In genomic region chr10:11337516-11337915, GRCh38 we compare ENCODE assay signal across 10 cellular contexts.
A peak's percentile ranks its signal among the peaks of the same experiment; 100 is the strongest.
DNase-seq lines count a peak whose midpoint lies in the region; ATAC-seq lines count a peak whose summit lies in the region.
"Had no signal": no experiment of that assay in that cellular context is flagged by ENCODE, and none has a peak within 500 bp of the region (broad histone marks: within the 10 kb centered on the region; RNA-seq: fewer than 3 reads in every experiment).

No MANE protein-coding gene starts in this region.

- H3K27me3 Mint-ChIP-seq in T-cell, result no peaks in the 10 kb centered on the region

- CTCF ChIA-PET in T-cell (lab: Charles Lee), result no interaction called here

- peaks cover 24 to 48% (median 30%) of the 10 kb centered on the region in 3 donors for H3K4me1 Mint-ChIP-seq in T-cell

- H3K9me3 Mint-ChIP-seq in T-cell, result no peaks in the 10 kb centered on the region
- H3K9me3 Mint-ChIP-seq: activated T-helper 2 cell treated with anti-CD3 and anti-CD28 coated beads, Interferon-gamma antibody, Interleukin-2, Interleukin-4, amounts not matched to agents 10 μg/mL and 5 μg/mL and 100 μg/mL, durations not matched to agents 14 hours and 24 hours and 36 hours had no signal

- POLR2A ChIA-PET in T-cell (lab: Charles Lee), result interaction anchor here (0.9 to 1.1 kb wide), 2 partner anchors 10 to 302 kb away, joined by 3 to 5 read pairs; no protein-coding TSS in a partner anchor

- H3K4me3 Mint-ChIP-seq in T-cell, result peak overlapping the region in 1 of 3 donors; percentile 40

- peak overlapping the region; percentile 10 to 76 for H3K27ac Mint-ChIP-seq in T-cell
- H3K27ac Mint-ChIP-seq: activated T-helper 2 cell treated with anti-CD3 and anti-CD28 coated beads, Interferon-gamma antibody, Interleukin-2, Interleukin-4, amounts not matched to agents 10 μg/mL and 5 μg/mL and 100 μg/mL, durations not matched to agents 14 hours and 24 hours and 36 hours had no signal

- DNase-seq in activated T-cell treated with anti-CD3 and anti-CD28 coated beads for 24 hours (ENCODE audit: low read depth) (peak; percentile 8), activated T-cell treated with anti-CD3 and anti-CD28 coated beads for 4 hours (no peak), T-cell (peak in 11 of 34 experiments; percentile 7 to 38 (median 19)), NCI-H526 (lab: John Stamatoyannopoulos, UW) (no peak)
- DNase-seq in stimulated activated naive CD8-positive, alpha-beta T cell treated with anti-CD3 and anti-CD28 coated beads, Interleukin-15, Interleukin-2, amounts not matched to agents 100 U/mL and 50 U/mL, for 24 hours, result peak; percentile 29
- DNase-seq in stimulated activated naive CD4-positive, alpha-beta T cell treated with Interleukin-2 at 50 U/mL for 16 hours (lab: John Stamatoyannopoulos, UW), result no peak

- peak; percentile 41 to 66 (median 54) for ATAC-seq in T-cell (replicated peaks in 1 of 4)
- peak; percentile 21 for ATAC-seq in esophagus mucosa
- ATAC-seq in stimulated activated naive CD8-positive, alpha-beta T cell treated with anti-CD3 and anti-CD28 coated beads, Interleukin-15, Interleukin-2, amounts not matched to agents 100 U/mL and 50 U/mL, for 24 hours, result peak; percentile 79
- ATAC-seq in GM18867 (IDR thresholded peaks at IDR 0.05; ENCODE audit: unreplicated experiment), result no peak
- ATAC-seq: gastroesophageal sphincter had no signal

- peaks cover 20% of the 10 kb centered on the region for H3K36me3 Mint-ChIP-seq in T-cell

Comparison
In these comparisons a context has a peak if more than half of its experiments do, and no peak if none do; other contexts are left out.
1. DNase-seq: peak in activated T-cell treated with anti-CD3 and anti-CD28 coated beads for 24 hours (single experiment) and stimulated activated naive CD8-positive, alpha-beta T cell treated with anti-CD3 and anti-CD28 coated beads, Interleukin-15, Interleukin-2, amounts not matched to agents 100 U/mL and 50 U/mL, for 24 hours (single experiment); none in activated T-cell treated with anti-CD3 and anti-CD28 coated beads for 4 hours (single experiment), stimulated activated naive CD4-positive, alpha-beta T cell treated with Interleukin-2 at 50 U/mL for 16 hours (single experiment) and NCI-H526 (0 of 2).